In genomic region chr22:32531955-32532818, GRCh38 we compare ENCODE assay signal across 9 cellular contexts. TPM values are rescaled to one million over a fixed set of nuclear protein-coding genes. Genes with fewer than 3 reads are reported as not detected.
A peak's percentile ranks its signal among the peaks of the same experiment; 100 is the strongest.
DNase-seq lines count a peak whose midpoint lies in the region; ATAC-seq, FAIRE-seq and TF ChIP-seq lines count a peak whose summit lies in the region.
"Had no signal": no experiment of that assay in that cellular context is flagged by ENCODE, and none has a peak within 500 bp of the region (broad histone marks: within the 10 kb centered on the region; RNA-seq: fewer than 3 reads in every experiment).

No MANE protein-coding gene starts in this region.

- no peak for TF ChIP-seq CTCF in breast epithelium (IDR thresholded peaks at IDR 0.05)
- no peak for TF ChIP-seq CTCF in kidney (IDR thresholded peaks at IDR 0.05; ENCODE audit: borderline replicate concordance, extremely low read depth, insufficient read depth)
- TF ChIP-seq CTCF in suprapubic skin (IDR thresholded peaks at IDR 0.05): no peak

- peak overlapping the region; percentile 73 to 93 for H3K27ac ChIP-seq in breast epithelium
- peak overlapping the region; percentile 72 to 89 for H3K27ac ChIP-seq in kidney (ENCODE audit: low read depth in 2 of 2, low read length in 2 of 2)
- H3K27ac ChIP-seq in suprapubic skin: peak overlapping the region; percentile 77

- H3K27me3 Mint-ChIP-seq in activated naive CD4-positive, alpha-beta T cell treated with anti-CD3 and anti-CD28 coated beads, Interleukin-2, amount 10 ng/mL, durations not matched to agents 7 days and 5 days: peaks cover 11% of the 10 kb centered on the region

- H3K9ac ChIP-seq in kidney (ENCODE audit: low read length in 2 of 2): peak overlapping the region in 1 of 2 donors; percentile 51

- no peak overlapping the region for H3K4me3 Mint-ChIP-seq in activated naive CD4-positive, alpha-beta T cell treated with anti-CD3 and anti-CD28 coated beads, Interleukin-2, amount 10 ng/mL, durations not matched to agents 7 days and 5 days

- H3K4me1 ChIP-seq in breast epithelium (peaks cover 10 to 23% of the 10 kb centered on the region in 2 donors), kidney (ENCODE audit: control insufficient read depth in 1 of 2, insufficient read depth in 1 of 2, low read depth in 1 of 2, low read length in 2 of 2) (peaks cover 23 to 36% of the 10 kb centered on the region in 2 donors), suprapubic skin (peaks cover 62% of the 10 kb centered on the region)

- no peak overlapping the region for H3K27ac Mint-ChIP-seq in activated naive CD4-positive, alpha-beta T cell treated with anti-CD3 and anti-CD28 coated beads, Interleukin-2, amount 10 ng/mL, durations not matched to agents 7 days and 5 days

- no peak for TF ChIP-seq EP300 in suprapubic skin (IDR thresholded peaks at IDR 0.05)

- H3K9me3 ChIP-seq in MG63 (no peaks in the 10 kb centered on the region), breast epithelium (no peaks in the 10 kb centered on the region), kidney (ENCODE audit: control insufficient read depth in 1 of 2, low read length in 2 of 2) (no peaks in the 10 kb centered on the region), suprapubic skin (no peaks in the 10 kb centered on the region)

- WGBS in suprapubic skin: 60% methylated on average over 15 of the region's 19 CpGs

- no peak for ATAC-seq in GM19455 (IDR thresholded peaks at IDR 0.05; ENCODE audit: unreplicated experiment)
- ATAC-seq: left colon had no signal

- H3K9me3 Mint-ChIP-seq in activated naive CD4-positive, alpha-beta T cell treated with anti-CD3 and anti-CD28 coated beads, Interleukin-2, amount 10 ng/mL, durations not matched to agents 7 days and 5 days: no peaks in the 10 kb centered on the region

- TF ChIP-seq POLR2A in breast epithelium (IDR thresholded peaks at IDR 0.05) (no peak), suprapubic skin (IDR thresholded peaks at IDR 0.05) (no peak)

- no peak for FAIRE-seq in kidney (lab: Jason Lieb, UNC)

- no peak overlapping the region for H3K4me3 ChIP-seq in MG63
- peak overlapping the region in 1 of 3 donors; percentile 37 for H3K4me3 ChIP-seq in breast epithelium
- H3K4me3 ChIP-seq in kidney (ENCODE audit: low read length in 2 of 2): no peak overlapping the region
- no peak overlapping the region for H3K4me3 ChIP-seq in suprapubic skin

- intact Hi-C loops in breast epithelium (cut with DNase I; ENCODE audit: low total_unique reads): loop anchor here (10.0 kb wide), 3 partner anchors 103 to 463 kb away; no protein-coding TSS in a partner anchor
- intact Hi-C loops in kidney (cut with DNase I): no loop called here

- H3K36me3 Mint-ChIP-seq in activated naive CD4-positive, alpha-beta T cell treated with anti-CD3 and anti-CD28 coated beads, Interleukin-2, amount 10 ng/mL, durations not matched to agents 7 days and 5 days: no peaks in the 10 kb centered on the region

- H3K36me3 ChIP-seq in MG63 (no peaks in the 10 kb centered on the region), breast epithelium (no peaks in the 10 kb centered on the region), kidney (ENCODE audit: control insufficient read depth in 1 of 2, insufficient read depth in 2 of 2, low read length in 2 of 2) (no peaks in the 10 kb centered on the region), suprapubic skin (no peaks in the 10 kb centered on the region)

- DNase-seq in MG63 (peak; percentile 70), breast epithelium (ENCODE audit: low spot score in 2 of 2) (peak in 1 of 2 donors; percentile 88), kidney (peak; percentile 97), suprapubic skin (ENCODE audit: low spot score in 2 of 2) (peak; percentile 94 to 96), NCI-H446 (lab: John Stamatoyannopoulos, UW) (no peak), pons (ENCODE audit: low spot score) (no peak)
- DNase-seq in activated naive CD4-positive, alpha-beta T cell treated with anti-CD3 and anti-CD28 coated beads, Interleukin-2, amount 10 ng/mL, durations not matched to agents 7 days and 5 days: no peak

- CTCF ChIA-PET in activated naive CD4-positive, alpha-beta T cell treated with anti-CD3 and anti-CD28 coated beads, Interleukin-2, amount 10 ng/mL, durations not matched to agents 7 days and 5 days (lab: Charles Lee): interaction anchor here (6.5 kb wide), 1 partner anchor 265 kb away, joined by 60 read pairs; no protein-coding TSS in a partner anchor

- no peaks in the 10 kb centered on the region for H3K4me1 Mint-ChIP-seq in activated naive CD4-positive, alpha-beta T cell treated with anti-CD3 and anti-CD28 coated beads, Interleukin-2, amount 10 ng/mL, durations not matched to agents 7 days and 5 days

- H3K27me3 ChIP-seq in MG63 (no peaks in the 10 kb centered on the region), breast epithelium (no peaks in the 10 kb centered on the region), suprapubic skin (no peaks in the 10 kb centered on the region)

RNA-seq across cellular contexts. Expression of gene FBXO7, which starts 57.6 kb away (rescaled TPM):
- total RNA-seq in MG63 (2014; rRNA removed; shearing (Covaris generic); ENCODE audit: low replicate concordance): 66.8 and 97.9 TPM in 2 replicates
- total RNA-seq in breast epithelium (100 to 1,000 TPM in 2 of 3 donors, 10 to 100 TPM in 1; 73.7 to 119 (median 107) TPM), kidney (91.0 TPM), suprapubic skin (10 to 100 TPM; 59.8 to 87.9 (median 81.8) TPM)
- polyA plus RNA-seq in kidney (ENCODE audit: insufficient read depth, low read depth, low replicate concordance): 131 TPM

Comparison
In these comparisons a context has a peak if more than half of its experiments do, and no peak if none do; other contexts are left out.
1. DNase-seq: peak in MG63 (single experiment), kidney (single experiment) and suprapubic skin (2 of 2); none in activated naive CD4-positive, alpha-beta T cell treated with anti-CD3 and anti-CD28 coated beads, Interleukin-2, amount 10 ng/mL, durations not matched to agents 7 days and 5 days (single experiment), NCI-H446 (0 of 2) and pons (single experiment).
2. Peak in every context shown above with its lines, with median percentiles within 50 percentile points of each other: H3K27ac ChIP-seq.